8 cellular contexts compared by ENCODE assay signal in genomic region chr5:138752341-138752950, GRCh38. TPM values are rescaled to one million over a fixed set of nuclear protein-coding genes. Genes with fewer than 3 reads are reported as not detected.
DNase-seq lines count a peak whose midpoint lies in the region; ATAC-seq, FAIRE-seq and TF ChIP-seq lines count a peak whose summit lies in the region.

No MANE protein-coding gene starts in this region.

- H3K27ac ChIP-seq in right lobe of liver (peak overlapping the region; percentile 94 to 100 (median 97)), upper lobe of left lung (peak overlapping the region; percentile 96 to 100 (median 98))

- TF ChIP-seq CTCF in NB4 (IDR thresholded peaks at IDR 0.05; ENCODE audit: low read depth, low read length): no peak
- peak; percentile 22 for TF ChIP-seq CTCF in bronchial epithelial cell (IDR thresholded peaks at IDR 0.05; ENCODE audit: insufficient read depth, low read length, severe bottlenecking)
- peak; percentile 14 to 26 (median 18) for TF ChIP-seq CTCF in right lobe of liver (IDR thresholded peaks at IDR 0.05)
- no peak for TF ChIP-seq CTCF in upper lobe of left lung (IDR thresholded peaks at IDR 0.05)

- intact Hi-C loops in right lobe of liver (cut with DNase I): no loop called here

- WGBS in right lobe of liver (ENCODE audit: insufficient coverage, low coverage, low lambda C conversion rate, missing lambda C conversion rate): 8% methylated on average over 18 of the region's 18 CpGs
- whole genome bisulfite sequencing in upper lobe of left lung, 2 donors: 15 to 19% methylated on average over 17 to 18 of the region's 18 CpGs

- no peak for TF ChIP-seq POLR2A in NB4 (IDR thresholded peaks at IDR 0.05; ENCODE audit: extremely low read depth, insufficient read length)
- TF ChIP-seq POLR2A in right lobe of liver (IDR thresholded peaks at IDR 0.05): peak; percentile 7
- peak in 1 of 4 donors; percentile 29 for TF ChIP-seq POLR2A in upper lobe of left lung (IDR thresholded peaks at IDR 0.05)

- H3K4me1 ChIP-seq in right lobe of liver: no peaks in the 10 kb centered on the region
- H3K4me1 ChIP-seq in upper lobe of left lung: peaks cover 20 to 35% (median 24%) of the 10 kb centered on the region in 4 donors

- FAIRE-seq in bronchial epithelial cell (lab: Jason Lieb, UNC): no peak

- no peak for TF ChIP-seq EP300 in upper lobe of left lung (IDR thresholded peaks at IDR 0.05)

- H3K27me3 ChIP-seq in bronchial epithelial cell (ENCODE audit: control insufficient read depth, insufficient read depth, low read length) (no peaks in the 10 kb centered on the region), right lobe of liver (no peaks in the 10 kb centered on the region), upper lobe of left lung (no peaks in the 10 kb centered on the region)

- H3K4me3 ChIP-seq in NB4 (ENCODE audit: low read depth, low read length) (peak overlapping the region; percentile 53), bronchial epithelial cell (ENCODE audit: low read depth, low read length) (peak overlapping the region; percentile 73), right lobe of liver (peak overlapping the region; percentile 68 to 93 (median 92)), upper lobe of left lung (peak overlapping the region; percentile 48 to 96 (median 85))

- peak; percentile 21 to 44 (median 36) for ATAC-seq in right lobe of liver
- no peak for ATAC-seq in upper lobe of left lung (ENCODE audit: low FRiP score in 2 of 2)
- no peak for ATAC-seq in GM19395 (IDR thresholded peaks at IDR 0.05; ENCODE audit: unreplicated experiment)

- H3K36me3 ChIP-seq in bronchial epithelial cell (ENCODE audit: control insufficient read depth, insufficient read depth, low read length): peaks cover 6% of the 10 kb centered on the region
- no peaks in the 10 kb centered on the region for H3K36me3 ChIP-seq in right lobe of liver
- peaks cover 0 to 8% (median 0%) of the 10 kb centered on the region in 4 donors for H3K36me3 ChIP-seq in upper lobe of left lung

- H3K9me3 ChIP-seq in right lobe of liver: no peaks in the 10 kb centered on the region
- H3K9me3 ChIP-seq in upper lobe of left lung: no peaks in the 10 kb centered on the region

- DNase-seq in ELR (ENCODE audit: low read depth) (peak; percentile 50), NB4 (ENCODE audit: low read depth) (peak; percentile 35), bronchial epithelial cell (ENCODE audit: low read depth) (peak; percentile 44), right lobe of liver (peak in 2 of 3 donors; percentile 24 to 53), upper lobe of left lung (peak; percentile 34 to 54), NCI-H1105 treated with DMSO at 0.1 percent for 48 hours (lab: John Stamatoyannopoulos, UW) (no peak), putamen (ENCODE audit: low spot score) (no peak)

RNA-seq across cellular contexts. Expression of gene CTNNA1, which starts 0.8 kb away (rescaled TPM):
- total RNA-seq in bronchial epithelial cell (495 and 774 TPM in 2 replicates), right lobe of liver (100 to 1,000 TPM; 101 to 192 (median 123) TPM), upper lobe of left lung (100 to 1,000 TPM; 352 to 505 (median 415) TPM)

Comparison
In these comparisons a context has a peak if more than half of its experiments do, and no peak if none do; other contexts are left out.
1. DNase-seq: peak in ELR (single experiment), NB4 (single experiment), bronchial epithelial cell (single experiment), right lobe of liver (2 of 3) and upper lobe of left lung (2 of 2); none in NCI-H1105 treated with DMSO at 0.1 percent for 48 hours (single experiment) and putamen (single experiment).
2. CTCF ChIP-seq: peak in bronchial epithelial cell (single experiment) and right lobe of liver (4 of 4); none in NB4 (single experiment) and upper lobe of left lung (0 of 6).
3. ATAC-seq: peak in right lobe of liver (4 of 4); none in upper lobe of left lung (0 of 2) and GM19395 (single experiment).
4. Peak in every context shown above with its lines, with median percentiles within 50 percentile points of each other: H3K4me3 ChIP-seq.